Comparison of ENCODE assay signal across 26 cellular contexts in the genomic region with DNA sequence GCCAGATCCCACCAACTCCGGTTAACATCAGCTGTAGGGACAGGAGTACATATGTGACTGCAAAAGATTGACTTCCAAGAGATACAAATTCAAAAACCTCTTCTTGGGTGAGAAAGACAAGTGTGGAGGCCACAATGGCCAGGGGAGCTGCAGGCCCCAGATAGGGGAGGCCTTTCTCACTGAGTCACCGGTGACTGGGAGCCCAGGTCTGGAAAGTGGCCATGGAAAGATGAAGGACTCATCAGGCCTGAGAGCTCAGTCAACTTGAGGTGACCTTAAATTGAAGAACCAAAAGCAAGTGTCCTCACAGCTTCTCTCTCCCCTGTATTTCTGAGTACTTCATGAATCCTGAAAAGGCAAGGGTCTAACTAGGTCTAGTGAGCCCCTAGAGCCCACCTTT.
DNase-seq lines count a peak whose midpoint lies in the region; ATAC-seq, FAIRE-seq and TF ChIP-seq lines count a peak whose summit lies in the region.
"Had no signal": no experiment of that assay in that cellular context is flagged by ENCODE, and none has a peak within 500 bp of the region (broad histone marks: within the 10 kb centered on the region; RNA-seq: fewer than 3 reads in every experiment).

No MANE protein-coding gene starts in this region.

- no peaks in the 10 kb centered on the region for H3K4me1 ChIP-seq in adipocyte (ENCODE audit: control insufficient read depth, insufficient read depth, low read length)
- H3K4me1 ChIP-seq: A549 had no signal

- H3K36me3 ChIP-seq in adipocyte (ENCODE audit: control insufficient read depth, insufficient read depth, low read length, severe bottlenecking), result no peaks in the 10 kb centered on the region

- no peak overlapping the region for H3K9ac ChIP-seq in adipocyte (ENCODE audit: low read length)

- no peak for ATAC-seq in Right ventricle myocardium superior (ENCODE audit: poor library complexity)
- ATAC-seq in activated CD4-positive, CD25-positive, alpha-beta regulatory T cell treated with anti-CD3 and anti-CD28 coated beads, Interleukin-2, amount 50 U/mL, for 24 hours, result no peak
- ATAC-seq: A549; GM12878; stimulated activated naive CD8-positive, alpha-beta T cell treated with anti-CD3 and anti-CD28 coated beads, Interleukin-15, Interleukin-2, amounts not matched to agents 100 U/mL and 50 U/mL, for 24 hours had no signal

- peak; percentile 81 for DNase-seq in AG08395 (ENCODE audit: low spot score)
- peak; percentile 57 for DNase-seq in H54 (ENCODE audit: insufficient read length, low spot score)
- DNase-seq in adipocyte (ENCODE audit: low read depth), result peak; percentile 4
- peak; percentile 31 for DNase-seq in fibroblast of pulmonary artery (ENCODE audit: low read depth)
- DNase-seq in GDM1 (lab: John Stamatoyannopoulos, UW), result no peak
- no peak for DNase-seq in RWPE1 (ENCODE audit: low spot score)
- DNase-seq in Right ventricle myocardium superior, result no peak
- DNase-seq: activated CD4-positive, alpha-beta T cell treated with anti-CD3 and anti-CD28 coated beads for 1 hour; activated CD8-positive, alpha-beta memory T cell treated with anti-CD3 and anti-CD28 coated beads for 24 hours; activated naive CD4-positive, alpha-beta T cell treated with Interleukin-2 at 50 U/mL for 16 hours; activated T-cell treated with anti-CD3 and anti-CD28 coated beads, Interleukin-2, amount 50 U/mL, for 48 hours; aorta; C1 segment of cervical spinal cord; cerebellar nuclear complex; DMS 273 treated with DMSO at 0.1 percent for 48 hours; effector CD8-positive, alpha-beta T cell; GF-D8; KG1; kidney glomerular epithelial cell; NCI-H1694; NCI-H69; stimulated activated CD4-positive, alpha-beta T cell treated with anti-CD3 and anti-CD28 coated beads, Interleukin-2, amount 100 ng/mL, for 48 hours; stimulated activated naive CD8-positive, alpha-beta T cell treated with anti-CD3 and anti-CD28 coated beads, Interleukin-15, Interleukin-2, amounts not matched to agents 100 U/mL and 50 U/mL, for 24 hours had no signal

- H3K27ac ChIP-seq in RWPE1, result no peak overlapping the region
- H3K27ac ChIP-seq: A549 had no signal

- peaks cover 20% of the 10 kb centered on the region for H3K27me3 ChIP-seq in adipocyte (replicated peaks; ENCODE audit: control insufficient read depth, insufficient read depth, low read length)

- FAIRE-seq in H54 (lab: Jason Lieb, UNC), result no peak
- FAIRE-seq: A549 had no signal

- no peaks in the 10 kb centered on the region for H3K9me3 ChIP-seq in adipocyte (ENCODE audit: control insufficient read depth, low read length)
- H3K9me3 ChIP-seq: A549 had no signal

- no peak overlapping the region for H3K4me3 ChIP-seq in adipocyte (ENCODE audit: low read length)
- no peak overlapping the region for H3K4me3 ChIP-seq in fibroblast of pulmonary artery (replicated peaks; ENCODE audit: low read depth, low read length)
- H3K4me3 ChIP-seq: A549, GM12878 had no signal

- intact Hi-C loops in Right ventricle myocardium superior (cut with DNase I), result no loop called here

- TF ChIP-seq CTCF in fibroblast of pulmonary artery (IDR thresholded peaks at IDR 0.05; ENCODE audit: low read length, missing control alignments), result no peak
- TF ChIP-seq CTCF in RWPE1 (conservative IDR thresholded peaks at IDR 0.05; ENCODE audit: low read depth), result no peak

- CTCF ChIA-PET in RWPE1 (lab: Yijun Ruan, JAX), result interaction anchor here (0.7 kb wide), 1 partner anchor 292 kb away, joined by 3 read pairs; no protein-coding TSS in a partner anchor

- no peak for TF ChIP-seq POLR2A in H54 (IDR thresholded peaks at IDR 0.05; ENCODE audit: low read depth, low read length)

- POLR2A ChIA-PET in RWPE1 (lab: Yijun Ruan, JAX; ENCODE audit: low non-redundant PET), result no interaction called here

Comparison
In these comparisons a context has a peak if more than half of its experiments do, and no peak if none do; other contexts are left out.
1. DNase-seq: peak in AG08395 (single experiment), H54 (single experiment), adipocyte (single experiment) and fibroblast of pulmonary artery (single experiment); none in GDM1 (single experiment), RWPE1 (single experiment) and Right ventricle myocardium superior (single experiment).